1 cellular context compared by ENCODE assay signal in the genomic region with DNA sequence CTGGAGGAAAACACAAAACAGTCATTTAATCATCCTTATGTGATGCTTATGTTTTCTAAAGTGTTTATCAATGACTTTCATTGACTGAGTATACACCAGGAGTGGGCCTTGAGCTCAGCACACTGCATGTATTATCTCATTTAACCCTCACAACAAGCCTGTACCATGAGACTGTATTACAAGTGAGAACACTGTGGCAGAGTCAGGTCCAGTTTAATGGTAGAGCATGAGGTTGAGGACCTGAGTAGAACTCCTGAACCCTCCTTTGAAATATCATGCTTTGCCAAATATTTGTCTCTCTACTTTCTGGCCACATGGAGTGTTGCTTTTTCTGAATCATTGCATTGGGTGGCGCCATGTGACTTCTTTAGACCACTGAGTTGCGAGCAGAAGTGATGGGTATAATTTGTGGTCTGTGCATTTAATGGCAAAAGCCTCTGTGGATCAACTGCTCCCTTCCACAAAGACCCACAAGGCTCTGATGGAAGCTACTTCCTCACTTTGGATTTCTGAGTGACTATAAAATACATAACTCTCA.
A peak's percentile ranks its signal among the peaks of the same experiment; 100 is the strongest.
TF ChIP-seq lines count a peak whose summit lies in the region.

No MANE protein-coding gene starts in this region.

TF ChIP-seq in GM12878, 131 proteins besides CTCF, POLR2A, EP300 and RAD21 (continued from another document):
- TF ChIP-seq, protein P1, sequence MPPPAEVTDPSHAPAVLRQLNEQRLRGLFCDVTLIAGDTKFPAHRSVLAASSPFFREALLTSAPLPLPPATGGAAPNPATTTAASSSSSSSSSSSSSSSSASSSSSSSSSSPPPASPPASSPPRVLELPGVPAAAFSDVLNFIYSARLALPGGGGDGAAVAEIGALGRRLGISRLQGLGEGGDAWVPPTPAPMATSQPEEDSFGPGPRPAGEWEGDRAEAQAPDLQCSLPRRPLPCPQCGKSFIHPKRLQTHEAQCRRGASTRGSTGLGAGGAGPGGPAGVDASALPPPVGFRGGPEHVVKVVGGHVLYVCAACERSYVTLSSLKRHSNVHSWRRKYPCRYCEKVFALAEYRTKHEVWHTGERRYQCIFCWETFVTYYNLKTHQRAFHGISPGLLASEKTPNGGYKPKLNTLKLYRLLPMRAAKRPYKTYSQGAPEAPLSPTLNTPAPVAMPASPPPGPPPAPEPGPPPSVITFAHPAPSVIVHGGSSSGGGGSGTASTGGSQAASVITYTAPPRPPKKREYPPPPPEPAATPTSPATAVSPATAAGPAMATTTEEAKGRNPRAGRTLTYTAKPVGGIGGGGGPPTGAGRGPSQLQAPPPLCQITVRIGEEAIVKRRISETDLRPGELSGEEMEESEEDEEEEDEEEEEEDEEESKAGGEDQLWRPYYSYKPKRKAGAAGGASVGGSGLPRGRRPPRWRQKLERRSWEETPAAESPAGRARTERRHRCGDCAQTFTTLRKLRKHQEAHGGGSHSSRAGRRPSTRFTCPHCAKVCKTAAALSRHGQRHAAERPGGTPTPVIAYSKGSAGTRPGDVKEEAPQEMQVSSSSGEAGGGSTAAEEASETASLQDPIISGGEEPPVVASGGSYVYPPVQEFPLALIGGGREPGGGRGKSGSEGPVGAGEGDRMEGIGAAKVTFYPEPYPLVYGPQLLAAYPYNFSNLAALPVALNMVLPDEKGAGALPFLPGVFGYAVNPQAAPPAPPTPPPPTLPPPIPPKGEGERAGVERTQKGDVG (CRISPR knock-in tag; IDR thresholded peaks at IDR 0.05), result no peak
- TF ChIP-seq CEBPB (IDR thresholded peaks at IDR 0.05; ENCODE audit: borderline replicate concordance in 1 of 2, low read depth in 2 of 2, low read length in 2 of 2) (0 out of 4 replicates have a peak, but pooled peaks of 1 of the 2 experiments have one; percentile 0), PML (IDR thresholded peaks at IDR 0.05; ENCODE audit: low read length) (0 out of 2 replicates have a peak, but pooled peaks have one; percentile 19), ZNF24 (IDR thresholded peaks at IDR 0.05) (no peak), SMARCA5 (IDR thresholded peaks at IDR 0.05) (0 out of 2 replicates have a peak, but pooled peaks have one; percentile 32), MEF2B (IDR thresholded peaks at IDR 0.05; ENCODE audit: partially characterized antibody, poor library complexity, severe bottlenecking) (peak; percentile 4), WRNIP1 (IDR thresholded peaks at IDR 0.05; ENCODE audit: borderline replicate concordance, low read depth, low read length) (no peak), NFXL1 (IDR thresholded peaks at IDR 0.05; ENCODE audit: borderline replicate concordance) (no peak), STAT3 (IDR thresholded peaks at IDR 0.05; ENCODE audit: low read depth, low read length) (no peak)
- TF ChIP-seq, protein P2, sequence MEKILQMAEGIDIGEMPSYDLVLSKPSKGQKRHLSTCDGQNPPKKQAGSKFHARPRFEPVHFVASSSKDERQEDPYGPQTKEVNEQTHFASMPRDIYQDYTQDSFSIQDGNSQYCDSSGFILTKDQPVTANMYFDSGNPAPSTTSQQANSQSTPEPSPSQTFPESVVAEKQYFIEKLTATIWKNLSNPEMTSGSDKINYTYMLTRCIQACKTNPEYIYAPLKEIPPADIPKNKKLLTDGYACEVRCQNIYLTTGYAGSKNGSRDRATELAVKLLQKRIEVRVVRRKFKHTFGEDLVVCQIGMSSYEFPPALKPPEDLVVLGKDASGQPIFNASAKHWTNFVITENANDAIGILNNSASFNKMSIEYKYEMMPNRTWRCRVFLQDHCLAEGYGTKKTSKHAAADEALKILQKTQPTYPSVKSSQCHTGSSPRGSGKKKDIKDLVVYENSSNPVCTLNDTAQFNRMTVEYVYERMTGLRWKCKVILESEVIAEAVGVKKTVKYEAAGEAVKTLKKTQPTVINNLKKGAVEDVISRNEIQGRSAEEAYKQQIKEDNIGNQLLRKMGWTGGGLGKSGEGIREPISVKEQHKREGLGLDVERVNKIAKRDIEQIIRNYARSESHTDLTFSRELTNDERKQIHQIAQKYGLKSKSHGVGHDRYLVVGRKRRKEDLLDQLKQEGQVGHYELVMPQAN (conservative IDR thresholded peaks at IDR 0.05), result no peak
- TF ChIP-seq, protein P3, sequence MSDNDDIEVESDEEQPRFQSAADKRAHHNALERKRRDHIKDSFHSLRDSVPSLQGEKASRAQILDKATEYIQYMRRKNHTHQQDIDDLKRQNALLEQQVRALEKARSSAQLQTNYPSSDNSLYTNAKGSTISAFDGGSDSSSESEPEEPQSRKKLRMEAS (IDR thresholded peaks at IDR 0.05; ENCODE audit: low read depth, low read length), result no peak
- TF ChIP-seq, protein P4, sequence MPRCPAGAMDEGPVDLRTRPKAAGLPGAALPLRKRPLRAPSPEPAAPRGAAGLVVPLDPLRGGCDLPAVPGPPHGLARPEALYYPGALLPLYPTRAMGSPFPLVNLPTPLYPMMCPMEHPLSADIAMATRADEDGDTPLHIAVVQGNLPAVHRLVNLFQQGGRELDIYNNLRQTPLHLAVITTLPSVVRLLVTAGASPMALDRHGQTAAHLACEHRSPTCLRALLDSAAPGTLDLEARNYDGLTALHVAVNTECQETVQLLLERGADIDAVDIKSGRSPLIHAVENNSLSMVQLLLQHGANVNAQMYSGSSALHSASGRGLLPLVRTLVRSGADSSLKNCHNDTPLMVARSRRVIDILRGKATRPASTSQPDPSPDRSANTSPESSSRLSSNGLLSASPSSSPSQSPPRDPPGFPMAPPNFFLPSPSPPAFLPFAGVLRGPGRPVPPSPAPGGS (IDR thresholded peaks at IDR 0.05; ENCODE audit: borderline replicate concordance, insufficient read depth, low read depth, low read length, poor library complexity, severe bottlenecking), result peak; percentile 15
